In the genomic region with DNA sequence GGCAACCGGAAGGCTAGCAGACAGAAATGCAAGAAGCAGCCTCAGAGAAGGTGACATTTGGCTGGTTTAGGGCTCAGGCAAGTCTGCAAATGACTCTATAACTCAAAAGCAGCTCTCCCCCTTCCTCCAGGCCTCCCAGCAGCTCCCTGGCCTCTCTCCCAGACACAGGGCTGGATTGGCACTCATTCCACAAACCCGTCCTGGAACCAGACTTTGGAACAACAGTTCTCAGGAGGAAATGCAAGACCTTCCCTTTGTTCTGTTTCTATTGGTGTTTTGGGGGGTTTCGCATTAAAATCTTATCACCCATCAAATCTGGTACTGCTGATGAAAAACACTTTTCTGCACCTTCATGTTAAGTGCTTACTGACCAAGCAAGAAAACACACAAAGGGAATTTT, we compare ENCODE assay signal across 16 cellular contexts. TPM values are rescaled to one million over a fixed set of nuclear protein-coding genes. Genes with fewer than 3 reads are reported as not detected.
A peak's percentile ranks its signal among the peaks of the same experiment; 100 is the strongest.
DNase-seq lines count a peak whose midpoint lies in the region; ATAC-seq and TF ChIP-seq lines count a peak whose summit lies in the region.
"Had no signal": no experiment of that assay in that cellular context is flagged by ENCODE, and none has a peak within 500 bp of the region (broad histone marks: within the 10 kb centered on the region; RNA-seq: fewer than 3 reads in every experiment).

No MANE protein-coding gene starts in this region.

- peaks cover 0 to 71% (median 3%) of the 10 kb centered on the region in 9 donors for H3K36me3 ChIP-seq in heart right ventricle

- H3K27me3 ChIP-seq in heart right ventricle: no peaks in the 10 kb centered on the region
- H3K27me3 ChIP-seq: left lung had no signal

- peaks cover 0 to 25% (median 12%) of the 10 kb centered on the region in 9 donors for H3K4me1 ChIP-seq in heart right ventricle
- H3K4me1 ChIP-seq: left lung had no signal

- TF ChIP-seq CTCF in astrocyte of the cerebellum (IDR thresholded peaks at IDR 0.05; ENCODE audit: low read depth, low read length, missing control alignments): no peak
- TF ChIP-seq CTCF in heart right ventricle (IDR thresholded peaks at IDR 0.05): no peak

- H3K4me3 ChIP-seq in astrocyte of the cerebellum (ENCODE audit: low read depth, low read length): no peak overlapping the region
- H3K4me3 ChIP-seq in heart right ventricle: no peak overlapping the region
- H3K4me3 ChIP-seq: left lung, PC-9 had no signal

- in situ Hi-C loops in astrocyte of the cerebellum (cut with HindIII; ENCODE audit: low sequenced_read_pairs): no loop called here

- H3K9me3 ChIP-seq in heart right ventricle: peaks cover 0 to 11% (median 0%) of the 10 kb centered on the region in 11 donors

- H3K27ac ChIP-seq in heart right ventricle: peak overlapping the region in 1 of 10 donors; percentile 18
- H3K27ac ChIP-seq: HL-60, left lung, PC-9 had no signal

- ATAC-seq in heart right ventricle (peak; percentile 61 to 87 (median 80)), GM18870 (IDR thresholded peaks at IDR 0.05; ENCODE audit: unreplicated experiment) (no peak), HG02852 (IDR thresholded peaks at IDR 0.05; ENCODE audit: unreplicated experiment) (no peak)
- ATAC-seq: left lung; stimulated activated naive B cell treated with anti-CD40 and anti-IgM and Interleukin-4, amounts not matched to agents 10 μg/mL and 1 μg/mL and 100 μg/mL, for 72 hours had no signal

- DNase-seq in EH (ENCODE audit: low read depth): peak; percentile 43
- DNase-seq in astrocyte of the cerebellum (ENCODE audit: low read depth): peak; percentile 59
- peak; percentile 57 to 58 for DNase-seq in heart right ventricle
- DNase-seq in putamen (ENCODE audit: low spot score): peak; percentile 55
- DNase-seq in SW 1271 (lab: John Stamatoyannopoulos, UW): no peak
- no peak for DNase-seq in MV-4-11 (lab: John Stamatoyannopoulos, UW)
- DNase-seq: activated CD4-positive, alpha-beta memory T cell treated with anti-CD3 and anti-CD28 coated beads for 36 hours; activated naive CD4-positive, alpha-beta T cell treated with anti-CD3 and anti-CD28 coated beads for 36 hours; left lung; NCI-H2171; PC-9; stimulated activated naive B cell treated with anti-CD40 and anti-IgM and Interleukin-4, amounts not matched to agents 10 μg/mL and 1 μg/mL and 100 μg/mL, for 72 hours had no signal

- 49 to 54% methylated on average over 3 of the region's 3 CpGs for WGBS in heart right ventricle, 2 donors

- intact Hi-C loops in heart right ventricle (cut with DNase I): no loop called here

RNA-seq across cellular contexts. Expression of gene EFCAB10, which starts 40.3 kb away (rescaled TPM):
- not detected for total RNA-seq in heart right ventricle
- not detected for polyA plus RNA-seq in heart right ventricle
- total RNA-seq: activated CD4-positive, alpha-beta memory T cell treated with anti-CD3 and anti-CD28 coated beads for 36 hours; activated naive CD4-positive, alpha-beta T cell treated with anti-CD3 and anti-CD28 coated beads for 36 hours; M059J; PC-9 had no signal

Comparison
In these comparisons a context has a peak if more than half of its experiments do, and no peak if none do; other contexts are left out.
1. DNase-seq: peak in EH (single experiment), astrocyte of the cerebellum (single experiment), heart right ventricle (2 of 2) and putamen (single experiment); none in SW 1271 (0 of 2) and MV-4-11 (single experiment).
2. ATAC-seq: peak in heart right ventricle (8 of 8); none in GM18870 (single experiment) and HG02852 (single experiment).